Comparison of ENCODE assay signal across 8 cellular contexts in genomic region chr21:43609501-43610340, GRCh38. TPM values are rescaled to one million over a fixed set of nuclear protein-coding genes. Genes with fewer than 3 reads are reported as not detected.
DNase-seq lines count a peak whose midpoint lies in the region; ATAC-seq lines count a peak whose summit lies in the region.

No MANE protein-coding gene starts in this region.

- no peak overlapping the region for H3K4ac ChIP-seq in neuronal stem cell (ENCODE audit: low read length)

- H3K36me3 ChIP-seq in neuronal stem cell (replicated peaks in 1 of 2; ENCODE audit: control insufficient read depth in 2 of 2, insufficient read depth in 2 of 2, low read length in 2 of 2) = peaks cover 0 to 2% of the 10 kb centered on the region in 2 donors

- H3K4me2 ChIP-seq in neuronal stem cell (ENCODE audit: insufficient read depth, low read length, poor library complexity, severe bottlenecking) = no peak overlapping the region

- no CpG with 5 or more reads among the region's 8 CpGs for WGBS in neuronal stem cell (ENCODE audit: extremely low coverage in 2 of 2, insufficient read length in 2 of 2, insufficient replicate concordance in 1 of 2), 2 donors

- H2AFZ ChIP-seq in neuronal stem cell (ENCODE audit: low read length) = no peak overlapping the region

- H4K91ac ChIP-seq in neuronal stem cell (ENCODE audit: low read depth, low read length, poor library complexity) = no peak overlapping the region

- no peak overlapping the region for H3K23ac ChIP-seq in neuronal stem cell (ENCODE audit: low read depth, low read length, poor library complexity)

- H4K8ac ChIP-seq in neuronal stem cell (ENCODE audit: low read depth, low read length) = no peak overlapping the region

- H3K27ac ChIP-seq in neuronal stem cell (replicated peaks; ENCODE audit: low read length) = no peak overlapping the region

- H3K79me1 ChIP-seq in neuronal stem cell (ENCODE audit: low read depth, low read length) = peaks cover 6% of the 10 kb centered on the region

- DNase-seq in HuH-7 (ENCODE audit: low spot score) (peak; percentile 62), NCI-H82 treated with DMSO at 0.1 percent for 48 hours (lab: John Stamatoyannopoulos, UW; ENCODE audit: unreplicated experiment) (peak; percentile 11), fibroblast of peridontal ligament (ENCODE audit: extremely low read depth) (peak; percentile 81), skeletal muscle cell (ENCODE audit: low read depth) (peak; percentile 76), DMS114 treated with DMSO at 0.1 percent for 48 hours (lab: John Stamatoyannopoulos, UW; ENCODE audit: unreplicated experiment) (no peak), neuronal stem cell (ENCODE audit: low spot score) (no peak)

- H3K4me3 ChIP-seq in skeletal muscle cell (ENCODE audit: low read depth, low read length) (no peak overlapping the region), neuronal stem cell (ENCODE audit: low read length in 2 of 2) (no peak overlapping the region)

- no peak overlapping the region for H3K18ac ChIP-seq in neuronal stem cell (ENCODE audit: low read length)

- no peak overlapping the region for H3K14ac ChIP-seq in neuronal stem cell (ENCODE audit: low read length)

- no peak overlapping the region for H3K9ac ChIP-seq in neuronal stem cell (ENCODE audit: low read depth, low read length, poor library complexity)

- H2BK15ac ChIP-seq in neuronal stem cell (ENCODE audit: low read length) = no peak overlapping the region

- no peak overlapping the region for H2BK5ac ChIP-seq in neuronal stem cell (ENCODE audit: low read length)

- peaks cover 0 to 5% of the 10 kb centered on the region in 2 donors for H3K4me1 ChIP-seq in neuronal stem cell (ENCODE audit: control insufficient read depth in 2 of 2, insufficient read depth in 1 of 2, low read depth in 1 of 2, low read length in 2 of 2)

- H2BK12ac ChIP-seq in neuronal stem cell (ENCODE audit: low read length) = no peak overlapping the region

- H3K9me3 ChIP-seq in neuronal stem cell (replicated peaks in 1 of 2; ENCODE audit: control insufficient read depth in 2 of 2, insufficient read depth in 1 of 2, low read depth in 1 of 2, low read length in 2 of 2) = peaks cover 0 to 5% of the 10 kb centered on the region in 2 donors

- no peak overlapping the region for H2AK5ac ChIP-seq in neuronal stem cell (ENCODE audit: low read depth, low read length)

- ATAC-seq in HG02763 (IDR thresholded peaks at IDR 0.05; ENCODE audit: unreplicated experiment) (no peak), GM19395 (IDR thresholded peaks at IDR 0.05; ENCODE audit: unreplicated experiment) (no peak)

- H2BK120ac ChIP-seq in neuronal stem cell (ENCODE audit: low read depth, low read length) = no peak overlapping the region

- peaks cover 0 to 4% (median 0%) of the 10 kb centered on the region in 3 experiments for H3K27me3 ChIP-seq in neuronal stem cell (ENCODE audit: control insufficient read depth in 3 of 3, insufficient read depth in 3 of 3, low read depth in 1 of 3, low read length in 3 of 3)

RNA-seq across cellular contexts. Expression of gene HSF2BP, which starts 49.6 kb away (rescaled TPM):
- 0.73 TPM for polyA plus RNA-seq in neuronal stem cell (2013, experiment 1 of 2)
- 0.65 TPM for polyA plus RNA-seq in neuronal stem cell (2013, experiment 2 of 2)

RNA-seq across cellular contexts. Expression of gene RRP1B, which starts 49.6 kb away (rescaled TPM):
- polyA plus RNA-seq in neuronal stem cell (2013, experiment 1 of 2) = 31.3 TPM
- 31.6 TPM for polyA plus RNA-seq in neuronal stem cell (2013, experiment 2 of 2)

Comparison
In these comparisons a context has a peak if more than half of its experiments do, and no peak if none do; other contexts are left out.
1. DNase-seq: peak in HuH-7 (single experiment), NCI-H82 treated with DMSO at 0.1 percent for 48 hours (single experiment), fibroblast of peridontal ligament (single experiment) and skeletal muscle cell (single experiment); none in DMS114 treated with DMSO at 0.1 percent for 48 hours (single experiment) and neuronal stem cell (single experiment).